In the genomic region with DNA sequence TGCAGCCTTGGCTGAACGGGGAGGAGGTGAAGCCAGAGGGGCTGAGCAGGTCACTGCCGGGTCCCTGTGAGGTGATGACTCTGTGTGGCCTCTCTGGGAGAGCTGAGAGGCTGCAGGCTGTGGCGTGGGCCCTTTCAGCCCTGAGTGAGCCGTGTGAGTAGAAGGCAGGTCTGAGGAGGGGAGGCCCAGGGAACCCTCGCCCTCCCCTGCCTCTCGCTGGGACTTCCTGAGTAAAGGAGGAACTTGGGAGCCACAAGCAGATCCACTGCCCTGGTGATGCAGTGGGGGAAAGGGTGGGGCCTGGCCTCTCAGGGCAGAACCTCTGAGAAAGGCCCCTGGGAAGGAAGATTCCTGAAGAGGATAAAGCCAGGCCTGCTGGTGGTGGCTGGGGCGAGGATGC, we compare ENCODE assay signal across 14 cellular contexts. TPM values are rescaled to one million over a fixed set of nuclear protein-coding genes. Genes with fewer than 3 reads are reported as not detected.
DNase-seq lines count a peak whose midpoint lies in the region; ATAC-seq and TF ChIP-seq lines count a peak whose summit lies in the region.
"Had no signal": no experiment of that assay in that cellular context is flagged by ENCODE, and none has a peak within 500 bp of the region (broad histone marks: within the 10 kb centered on the region; RNA-seq: fewer than 3 reads in every experiment).

No MANE protein-coding gene starts in this region.

- no peaks in the 10 kb centered on the region for H3K36me3 Mint-ChIP-seq in WTC11
- H3K36me3 Mint-ChIP-seq in CD8-positive, alpha-beta T cell, result no peaks in the 10 kb centered on the region

- DNase-seq in WTC11 (ENCODE audit: low spot score), result no peak
- peak; percentile 65 for DNase-seq in medulla oblongata (ENCODE audit: extremely low spot score)
- DNase-seq in suprapubic skin (ENCODE audit: low spot score in 2 of 2), result no peak
- DNase-seq in AG20443 (ENCODE audit: low spot score), result no peak
- no peak for DNase-seq in CD8-positive, alpha-beta T cell
- no peak for DNase-seq in activated CD8-positive, alpha-beta memory T cell treated with anti-CD3 and anti-CD28 coated beads, Interleukin-2, amount 50 U/mL, for 48 hours
- DNase-seq: activated CD4-positive, alpha-beta T cell treated with anti-CD3 and anti-CD28 coated beads for 36 hours; activated effector memory CD4-positive, alpha-beta T cell treated with anti-CD3 and anti-CD28 coated beads, Interleukin-2, amount 50 U/mL, for 16 hours; NCI-H1105; NCI-H526; stimulated activated CD4-positive, alpha-beta T cell treated with anti-CD3 and anti-CD28 coated beads, Interleukin-15, amount 100 ng/mL, for 24 hours had no signal

- H3K4me3 ChIP-seq in Loucy (ENCODE audit: low read length, poor library complexity, severe bottlenecking) (no peak overlapping the region), suprapubic skin (no peak overlapping the region)
- no peak overlapping the region for H3K4me3 ChIP-seq in CD8-positive, alpha-beta T cell (ENCODE audit: low read depth, low read length)

- H4K20me1 ChIP-seq in Loucy (ENCODE audit: insufficient read depth, low read length, poor library complexity, severe bottlenecking), result no peaks in the 10 kb centered on the region

- no peak for TF ChIP-seq POLR2A in suprapubic skin (IDR thresholded peaks at IDR 0.05)

- intact Hi-C loops in CD8-positive, alpha-beta T cell (cut with DNase I, micrococcal nuclease), result no loop called here

- H3K9me2 ChIP-seq in Loucy (replicated peaks; ENCODE audit: low read depth, low read length), result no peaks in the 10 kb centered on the region

- H3K27me3 ChIP-seq in Loucy (ENCODE audit: insufficient read depth, low read length, poor library complexity, severe bottlenecking) (no peaks in the 10 kb centered on the region), suprapubic skin (no peaks in the 10 kb centered on the region)
- no peaks in the 10 kb centered on the region for H3K27me3 ChIP-seq in CD8-positive, alpha-beta T cell (ENCODE audit: insufficient read depth, low read length)

- no peak for TF ChIP-seq EP300 in suprapubic skin (IDR thresholded peaks at IDR 0.05)

- no peaks in the 10 kb centered on the region for H3F3A ChIP-seq in Loucy (ENCODE audit: low read depth)

- WGBS in suprapubic skin, result 60% methylated on average over 7 of the region's 7 CpGs

- peaks cover 5% of the 10 kb centered on the region; the same call in 1 of the 2 replicates for H3K9me3 Mint-ChIP-seq in WTC11
- H3K9me3 Mint-ChIP-seq in CD8-positive, alpha-beta T cell, result no peaks in the 10 kb centered on the region
- H3K9me3 Mint-ChIP-seq: nephron had no signal

- peak overlapping the region; percentile 2 for H3K4me2 ChIP-seq in Loucy (ENCODE audit: low read depth, low read length, poor library complexity, severe bottlenecking)

- H2AFZ ChIP-seq in Loucy (ENCODE audit: low read length), result no peak overlapping the region

- H3K36me3 ChIP-seq in Loucy (ENCODE audit: insufficient read depth, low read length), result no peaks in the 10 kb centered on the region
- no peaks in the 10 kb centered on the region for H3K36me3 ChIP-seq in suprapubic skin
- no peaks in the 10 kb centered on the region for H3K36me3 ChIP-seq in CD8-positive, alpha-beta T cell (ENCODE audit: insufficient read depth, low read length)

- no peaks in the 10 kb centered on the region for H3K9me3 ChIP-seq in Loucy (ENCODE audit: insufficient read depth, low read depth, low read length)
- no peaks in the 10 kb centered on the region for H3K9me3 ChIP-seq in suprapubic skin
- no peaks in the 10 kb centered on the region for H3K9me3 ChIP-seq in CD8-positive, alpha-beta T cell (ENCODE audit: low read length)

- ATAC-seq in WTC11, result peak; percentile 32; the same call in 1 of the 2 replicates
- no peak for ATAC-seq in GM18907 (IDR thresholded peaks at IDR 0.05; ENCODE audit: unreplicated experiment)
- ATAC-seq in CD8-positive, alpha-beta T cell, result no peak
- ATAC-seq: activated CD4-positive, alpha-beta T cell treated with anti-CD3 and anti-CD28 coated beads for 36 hours had no signal

- peaks cover 3% of the 10 kb centered on the region; the same call in 1 of the 2 replicates for H3K4me1 Mint-ChIP-seq in WTC11
- peaks cover 1% of the 10 kb centered on the region for H3K4me1 Mint-ChIP-seq in CD8-positive, alpha-beta T cell (ENCODE audit: low read depth)

- peak overlapping the region; percentile 45; the same call in 1 of the 2 replicates for H3K27ac Mint-ChIP-seq in WTC11
- H3K27ac Mint-ChIP-seq in CD8-positive, alpha-beta T cell, result no peak overlapping the region
- H3K27ac Mint-ChIP-seq: activated CD4-positive, alpha-beta T cell treated with anti-CD3 and anti-CD28 coated beads for 36 hours had no signal

- TF ChIP-seq CTCF in Loucy (conservative IDR thresholded peaks at IDR 0.05; ENCODE audit: low read length) (no peak), WTC11 (IDR thresholded peaks at IDR 0.05) (no peak), suprapubic skin (IDR thresholded peaks at IDR 0.05) (no peak)
- no peak for TF ChIP-seq CTCF in CD8-positive, alpha-beta T cell (IDR thresholded peaks at IDR 0.05)

- no peaks in the 10 kb centered on the region for H3K27me3 Mint-ChIP-seq in WTC11 (ENCODE audit: low read depth)
- no peaks in the 10 kb centered on the region for H3K27me3 Mint-ChIP-seq in CD8-positive, alpha-beta T cell (ENCODE audit: low read depth)
- H3K27me3 Mint-ChIP-seq: activated CD4-positive, alpha-beta T cell treated with anti-CD3 and anti-CD28 coated beads for 36 hours had no signal

- no peak overlapping the region for H3K4me3 Mint-ChIP-seq in WTC11
- no peak overlapping the region for H3K4me3 Mint-ChIP-seq in CD8-positive, alpha-beta T cell
- H3K4me3 Mint-ChIP-seq: activated CD4-positive, alpha-beta T cell treated with anti-CD3 and anti-CD28 coated beads for 36 hours; nephron had no signal

- H3K4me1 ChIP-seq in Loucy (ENCODE audit: insufficient read depth, low read length, poor library complexity, severe bottlenecking) (peaks cover 23% of the 10 kb centered on the region), suprapubic skin (peaks cover 19% of the 10 kb centered on the region)
- H3K4me1 ChIP-seq in CD8-positive, alpha-beta T cell (ENCODE audit: insufficient read depth, low read length), result no peaks in the 10 kb centered on the region

- peak overlapping the region; percentile 2 for H3K9ac ChIP-seq in Loucy (ENCODE audit: low read depth, low read length, poor library complexity, severe bottlenecking)

- POLR2A ChIA-PET in WTC11 (lab: Charles Lee), result no interaction called here
- POLR2A ChIA-PET in CD8-positive, alpha-beta T cell (lab: Charles Lee), result no interaction called here

- H3K27ac ChIP-seq in suprapubic skin, result peak overlapping the region; percentile 2
- H3K27ac ChIP-seq in CD8-positive, alpha-beta T cell (ENCODE audit: low read depth, low read length), result no peak overlapping the region

- CTCF ChIA-PET in WTC11 (lab: Charles Lee), result no interaction called here
- CTCF ChIA-PET in CD8-positive, alpha-beta T cell (lab: Charles Lee), result no interaction called here

- H3K79me2 ChIP-seq in Loucy (ENCODE audit: insufficient read depth, low read length), result peaks cover 6% of the 10 kb centered on the region; the same call in 1 of the 2 replicates

TF ChIP-seq in WTC11, 78 proteins besides CTCF, POLR2A, EP300 and RAD21:
- TF ChIP-seq IRF2 (CRISPR knock-in tag; IDR thresholded peaks at IDR 0.05; ENCODE audit: borderline replicate concordance, low read depth) (no peak), ZNF263 (CRISPR knock-in tag; IDR thresholded peaks at IDR 0.05; ENCODE audit: low read depth) (no peak)

RNA-seq across cellular contexts. Expression of a gene that starts 22.8 kb away (rescaled TPM):
- total RNA-seq in WTC11 (2021) (6.6 to 7.8 TPM (median 7.4 TPM) in 3 replicates), suprapubic skin (10 to 100 TPM; 11.7 to 18.2 (median 16.1) TPM)
- 1 to 10 TPM in 1 of 2 experiments, under 1 TPM in 1; 0.98 to 1.1 TPM for total RNA-seq in CD8-positive, alpha-beta T cell
